ENCODE assay signal across 20 cellular contexts in genomic region chr12:6118891-6119568, GRCh38. TPM values are rescaled to one million over a fixed set of nuclear protein-coding genes. Genes with fewer than 3 reads are reported as not detected.
A peak's percentile ranks its signal among the peaks of the same experiment; 100 is the strongest.
DNase-seq lines count a peak whose midpoint lies in the region; ATAC-seq, FAIRE-seq and TF ChIP-seq lines count a peak whose summit lies in the region.
"Had no signal": no experiment of that assay in that cellular context is flagged by ENCODE, and none has a peak within 500 bp of the region (broad histone marks: within the 10 kb centered on the region; RNA-seq: fewer than 3 reads in every experiment).

No MANE protein-coding gene starts in this region.

- peak overlapping the region in 2 of 5 donors; percentile 7 to 30 for H3K9ac ChIP-seq in subcutaneous abdominal adipose tissue (ENCODE audit: low read length in 5 of 5)
- H3K9ac ChIP-seq: GM23248 had no signal

- ATAC-seq in GM21423 (IDR thresholded peaks at IDR 0.05; ENCODE audit: unreplicated experiment) = no peak
- ATAC-seq: T-cell had no signal

- DNase-seq in HTR-8/SVneo (ENCODE audit: insufficient read length, low spot score) (no peak), dermis blood vessel endothelial cell (peak; percentile 44), medulla oblongata (ENCODE audit: extremely low spot score) (peak; percentile 25), nephron progenitor cell (no peak)
- no peak for DNase-seq in activated CD4-positive, alpha-beta T cell treated with anti-CD3 and anti-CD28 coated beads for 1 hour
- DNase-seq: activated CD4-positive, alpha-beta T cell treated with anti-CD3 and anti-CD28 coated beads, Interleukin-2, amount 10 ng/mL, durations not matched to agents 7 days and 5 days; activated effector memory CD4-positive, alpha-beta T cell treated with Interleukin-2 at 50 U/mL for 16 hours; DND-41; GM23248; NCI-H1105; NCI-H2081; NCI-H510A treated with DMSO at 0.1 percent for 48 hours; SHP77; stimulated activated CD4-positive, alpha-beta T cell treated with anti-CD3 and anti-CD28 coated beads, Interleukin-15, amount 100 ng/mL, for 24 hours; T-cell had no signal

- H3K36me3 Mint-ChIP-seq in nephron progenitor cell (ENCODE audit: low read depth) = no peaks in the 10 kb centered on the region
- H3K36me3 Mint-ChIP-seq: T-cell had no signal

- peaks cover 0 to 3% (median 0%) of the 10 kb centered on the region in 5 donors for H3K27me3 ChIP-seq in subcutaneous abdominal adipose tissue (ENCODE audit: control insufficient read depth in 5 of 5, insufficient read depth in 4 of 5, low read length in 5 of 5)
- H3K27me3 ChIP-seq: cardiac muscle cell had no signal

- H3K4me3 ChIP-seq in subcutaneous abdominal adipose tissue (ENCODE audit: low read depth in 1 of 5, low read length in 5 of 5) = peak overlapping the region in 3 of 5 donors; percentile 43 to 56 (median 47)
- H3K4me3 ChIP-seq: cardiac muscle cell, GM23248, thoracic aorta had no signal

- peak; percentile 48 for FAIRE-seq in HTR-8/SVneo (lab: Jason Lieb, UNC)
- FAIRE-seq: islet of Langerhans had no signal

- peaks cover 72% of the 10 kb centered on the region for H3K4me1 Mint-ChIP-seq in nephron progenitor cell
- H3K4me1 Mint-ChIP-seq: activated CD4-positive, alpha-beta T cell treated with anti-CD3 and anti-CD28 coated beads, Interleukin-2, amount 10 ng/mL, durations not matched to agents 7 days and 5 days; T-cell had no signal

- H3K9me3 Mint-ChIP-seq in nephron progenitor cell = no peaks in the 10 kb centered on the region
- H3K9me3 Mint-ChIP-seq: activated CD4-positive, alpha-beta T cell treated with anti-CD3 and anti-CD28 coated beads, Interleukin-2, amount 10 ng/mL, durations not matched to agents 7 days and 5 days; T-cell had no signal

- no peaks in the 10 kb centered on the region for H3K9me3 ChIP-seq in subcutaneous abdominal adipose tissue (ENCODE audit: control insufficient read depth in 5 of 5, low read length in 5 of 5)
- H3K9me3 ChIP-seq: thoracic aorta had no signal

- no peak overlapping the region for H3K27ac Mint-ChIP-seq in nephron progenitor cell

- peaks cover 0 to 16% (median 5%) of the 10 kb centered on the region in 5 donors for H3K36me3 ChIP-seq in subcutaneous abdominal adipose tissue (ENCODE audit: control insufficient read depth in 5 of 5, insufficient read depth in 5 of 5, low read length in 5 of 5)
- H3K36me3 ChIP-seq: cardiac muscle cell, thoracic aorta had no signal

- H3K27me3 Mint-ChIP-seq in nephron progenitor cell (ENCODE audit: low read depth, poor library complexity) = peaks cover 7% of the 10 kb centered on the region
- H3K27me3 Mint-ChIP-seq: activated CD4-positive, alpha-beta T cell treated with anti-CD3 and anti-CD28 coated beads, Interleukin-2, amount 10 ng/mL, durations not matched to agents 7 days and 5 days had no signal

- H3K27ac ChIP-seq in subcutaneous abdominal adipose tissue (ENCODE audit: low read depth, low read length) = peak overlapping the region; percentile 65
- H3K27ac ChIP-seq: cardiac muscle cell, GM23248, thoracic aorta had no signal

- TF ChIP-seq CTCF in nephron progenitor cell (IDR thresholded peaks at IDR 0.05) = no peak

- H3K4me3 Mint-ChIP-seq in nephron progenitor cell = no peak overlapping the region
- H3K4me3 Mint-ChIP-seq: activated CD4-positive, alpha-beta T cell treated with anti-CD3 and anti-CD28 coated beads, Interleukin-2, amount 10 ng/mL, durations not matched to agents 7 days and 5 days; T-cell had no signal

- peaks cover 0 to 66% (median 7%) of the 10 kb centered on the region in 5 donors for H3K4me1 ChIP-seq in subcutaneous abdominal adipose tissue (ENCODE audit: control insufficient read depth in 5 of 5, insufficient read depth in 5 of 5, low read length in 5 of 5)

RNA-seq across cellular contexts. Expression of gene VWF, which starts 5.4 kb away (rescaled TPM):
- total RNA-seq in dermis blood vessel endothelial cell = 3,052 and 3,683 TPM in 2 replicates
- total RNA-seq: activated CD4-positive, alpha-beta T cell treated with anti-CD3 and anti-CD28 coated beads, Interleukin-2, amount 10 ng/mL, durations not matched to agents 7 days and 5 days; GM23248 had no signal

Comparison
In these comparisons a context has a peak if more than half of its experiments do, and no peak if none do; other contexts are left out.
1. DNase-seq: peak in dermis blood vessel endothelial cell (single experiment) and medulla oblongata (single experiment); none in HTR-8/SVneo (single experiment), nephron progenitor cell (single experiment) and activated CD4-positive, alpha-beta T cell treated with anti-CD3 and anti-CD28 coated beads for 1 hour (single experiment).